14 cellular contexts compared by ENCODE assay signal in genomic region chr10:96046546-96046945, GRCh38. TPM values are rescaled to one million over a fixed set of nuclear protein-coding genes. Genes with fewer than 3 reads are reported as not detected.
A peak's percentile ranks its signal among the peaks of the same experiment; 100 is the strongest.
DNase-seq lines count a peak whose midpoint lies in the region; ATAC-seq and TF ChIP-seq lines count a peak whose summit lies in the region.
"Had no signal": no experiment of that assay in that cellular context is flagged by ENCODE, and none has a peak within 500 bp of the region (broad histone marks: within the 10 kb centered on the region; RNA-seq: fewer than 3 reads in every experiment).

No MANE protein-coding gene starts in this region.

- no peak overlapping the region for H3K27ac ChIP-seq in CD4-positive, alpha-beta memory T cell (ENCODE audit: low read depth, low read length)
- H3K27ac ChIP-seq in GM23338 (ENCODE audit: low read depth) (no peak overlapping the region), muscle layer of colon (ENCODE audit: low read depth, low read length) (peak overlapping the region; percentile 17), A673 (ENCODE audit: low read depth, low read length, poor library complexity, severe bottlenecking) (no peak overlapping the region), gastrocnemius medialis (no peak overlapping the region)

- CTCF ChIA-PET in CD4-positive, alpha-beta memory T cell (lab: Charles Lee; ENCODE audit: partially characterized antibody) = interaction anchor here (0.5 to 1.4 kb wide), 2 partner anchors 185 to 353 kb away, joined by 3 to 6 read pairs; partner anchors contain the start of gene TCTN3
- CTCF ChIA-PET in A673 (lab: Charles Lee) = no interaction called here

- no peaks in the 10 kb centered on the region for H3K9me3 ChIP-seq in CD4-positive, alpha-beta memory T cell (ENCODE audit: control insufficient read depth in 1 of 2, low read length in 2 of 2)
- H3K9me3 ChIP-seq in muscle layer of colon (ENCODE audit: low read length) = no peaks in the 10 kb centered on the region
- no peaks in the 10 kb centered on the region for H3K9me3 ChIP-seq in A673 (ENCODE audit: low read depth, low read length, poor library complexity, severe bottlenecking)
- H3K9me3 ChIP-seq in gastrocnemius medialis = no peaks in the 10 kb centered on the region
- H3K9me3 ChIP-seq: BE2C had no signal

- H3K9me3 Mint-ChIP-seq in CD4-positive, alpha-beta memory T cell = no peaks in the 10 kb centered on the region
- peaks cover 4% of the 10 kb centered on the region; the same call in 2 of the 3 replicates for H3K9me3 Mint-ChIP-seq in GM23338
- no peaks in the 10 kb centered on the region for H3K9me3 Mint-ChIP-seq in activated T-helper 17 cell treated with anti-CD3 and anti-CD28 coated beads, Interleukin-2, amount 50 U/mL, for 72 hours

- no TSS peak for BruUV-seq in A673 (replicated peaks; lab: Mats Ljungman, UMichigan)

- 0 out of 2 replicates have a peak overlapping the region, but pooled peaks have one; percentile 91 for H3K4me2 ChIP-seq in GM23338

- H3K4me3 Mint-ChIP-seq in CD4-positive, alpha-beta memory T cell = no peak overlapping the region
- no peak overlapping the region for H3K4me3 Mint-ChIP-seq in GM23338
- no peak overlapping the region for H3K4me3 Mint-ChIP-seq in activated T-helper 17 cell treated with anti-CD3 and anti-CD28 coated beads, Interleukin-2, amount 50 U/mL, for 72 hours

- no peak for TF ChIP-seq POLR2A in gastrocnemius medialis (IDR thresholded peaks at IDR 0.05)

- H3K79me2 ChIP-seq in GM23338 (replicated peaks; ENCODE audit: insufficient read depth) = peaks cover 77% of the 10 kb centered on the region

- peaks cover 34% of the 10 kb centered on the region for H4K20me1 ChIP-seq in GM23338 (replicated peaks; ENCODE audit: insufficient read depth)

- no peak overlapping the region for H2AFZ ChIP-seq in GM23338

- peaks cover 19% of the 10 kb centered on the region for H3K4me1 ChIP-seq in CD4-positive, alpha-beta memory T cell (ENCODE audit: insufficient read depth, low read length)
- 0 out of 2 replicates have a peak, but pooled peaks cover 13% of the 10 kb centered on the region for H3K4me1 ChIP-seq in GM23338 (ENCODE audit: insufficient read depth)
- peaks cover 13% of the 10 kb centered on the region for H3K4me1 ChIP-seq in muscle layer of colon (ENCODE audit: insufficient read depth, low read length)
- H3K4me1 ChIP-seq in A673 (ENCODE audit: insufficient read depth, low read length, poor library complexity, severe bottlenecking) = peaks cover 18% of the 10 kb centered on the region
- H3K4me1 ChIP-seq in gastrocnemius medialis = peaks cover 15 to 16% of the 10 kb centered on the region in 2 donors

- H3K36me3 ChIP-seq in CD4-positive, alpha-beta memory T cell (ENCODE audit: insufficient read depth, low read length) = no peaks in the 10 kb centered on the region
- H3K36me3 ChIP-seq in GM23338 (ENCODE audit: insufficient read depth) (peaks cover 8% of the 10 kb centered on the region; the same call in 1 of the 2 replicates), muscle layer of colon (ENCODE audit: insufficient read depth, low read length) (no peaks in the 10 kb centered on the region), A673 (ENCODE audit: insufficient read depth, low read length, poor library complexity, severe bottlenecking) (peaks cover 10% of the 10 kb centered on the region), gastrocnemius medialis (no peaks in the 10 kb centered on the region)

- no peak for TF ChIP-seq CTCF in GM23338 (conservative IDR thresholded peaks at IDR 0.05; ENCODE audit: low read depth in 2 of 2)
- no peak for TF ChIP-seq CTCF in A673 (conservative IDR thresholded peaks at IDR 0.05; ENCODE audit: low read depth, low read length)
- no peak for TF ChIP-seq CTCF in gastrocnemius medialis (IDR thresholded peaks at IDR 0.05 in 4 of 5, conservative IDR thresholded peaks at IDR 0.05 in 1 of 5)

- no peak overlapping the region for H3K4me3 ChIP-seq in CD4-positive, alpha-beta memory T cell (ENCODE audit: low read length in 2 of 2)
- H3K4me3 ChIP-seq in GM23338 (no peak overlapping the region), muscle layer of colon (ENCODE audit: low read depth in 1 of 2, low read length in 2 of 2) (no peak overlapping the region), A673 (ENCODE audit: low read depth, low read length, poor library complexity, severe bottlenecking) (no peak overlapping the region), gastrocnemius medialis (no peak overlapping the region)

- intact Hi-C loops in CD4-positive, alpha-beta memory T cell (cut with micrococcal nuclease) = no loop called here
- intact Hi-C loops in A673 (cut with micrococcal nuclease; ENCODE audit: unreplicated experiment) = no loop called here
- intact Hi-C loops in gastrocnemius medialis (cut with DNase I; ENCODE audit: low total_unique reads) = no loop called here

- POLR2A ChIA-PET in CD4-positive, alpha-beta memory T cell (lab: Charles Lee; ENCODE audit: partially characterized antibody) = interaction anchor here (1.2 kb wide), 1 partner anchor 83 kb away, joined by 7 read pairs; the partner anchor contains the start of gene ZNF518A
- POLR2A ChIA-PET in A673 (lab: Charles Lee; ENCODE audit: low non-redundant PET) = no interaction called here

- in situ Hi-C loops in gastrocnemius medialis (cut with MboI; ENCODE audit: low sequenced_read_pairs in 4 of 4) = loop anchor here in 2 of 4 donors (25.0 kb wide), 2 partner anchors 241 to 359 kb away; partner anchors contain the start of gene TCTN3 (in 2 of the 2)

- no peak overlapping the region for H3K9ac ChIP-seq in muscle layer of colon (ENCODE audit: low read length)

- no peaks in the 10 kb centered on the region for H3K27me3 Mint-ChIP-seq in CD4-positive, alpha-beta memory T cell
- peaks cover 3% of the 10 kb centered on the region for H3K27me3 Mint-ChIP-seq in GM23338 (ENCODE audit: insufficient read depth, low read depth, poor library complexity)
- H3K27me3 Mint-ChIP-seq in activated T-helper 17 cell treated with anti-CD3 and anti-CD28 coated beads, Interleukin-2, amount 50 U/mL, for 72 hours = no peaks in the 10 kb centered on the region

- H3K4me1 Mint-ChIP-seq in CD4-positive, alpha-beta memory T cell = peaks cover 28 to 56% (median 44%) of the 10 kb centered on the region in 4 donors
- H3K4me1 Mint-ChIP-seq in GM23338 = peaks cover 26% of the 10 kb centered on the region
- H3K4me1 Mint-ChIP-seq in activated T-helper 17 cell treated with anti-CD3 and anti-CD28 coated beads, Interleukin-2, amount 50 U/mL, for 72 hours = peaks cover 32% of the 10 kb centered on the region

- H3K36me3 Mint-ChIP-seq in CD4-positive, alpha-beta memory T cell = peaks cover 17 to 33% of the 10 kb centered on the region in 2 donors
- peaks cover 46% of the 10 kb centered on the region for H3K36me3 Mint-ChIP-seq in GM23338 (ENCODE audit: low read depth)
- peaks cover 67% of the 10 kb centered on the region for H3K36me3 Mint-ChIP-seq in activated T-helper 17 cell treated with anti-CD3 and anti-CD28 coated beads, Interleukin-2, amount 50 U/mL, for 72 hours (ENCODE audit: low read depth)

- H3F3A ChIP-seq in GM23338 (replicated peaks; ENCODE audit: low read depth) = no peaks in the 10 kb centered on the region

- no peaks in the 10 kb centered on the region for H3K9me2 ChIP-seq in GM23338 (ENCODE audit: insufficient read depth)

- no peak for ATAC-seq in GM23338
- no peak for ATAC-seq in activated T-helper 17 cell treated with anti-CD3 and anti-CD28 coated beads, Interleukin-2, amount 50 U/mL, for 72 hours (replicated peaks)
- ATAC-seq in gastrocnemius medialis = no peak
- ATAC-seq: SK-N-SH treated with all-trans-retinoic acid at 6 μM for 48 hours had no signal

- H3K27me3 ChIP-seq in CD4-positive, alpha-beta memory T cell (ENCODE audit: insufficient read depth, low read length) = no peaks in the 10 kb centered on the region
- H3K27me3 ChIP-seq in GM23338 (ENCODE audit: insufficient read depth) = peaks cover 13% of the 10 kb centered on the region
- no peaks in the 10 kb centered on the region for H3K27me3 ChIP-seq in muscle layer of colon (ENCODE audit: control insufficient read depth in 1 of 2, insufficient read depth in 2 of 2, low read length in 2 of 2)
- H3K27me3 ChIP-seq in A673 (replicated peaks; ENCODE audit: insufficient read depth, low read depth, low read length, poor library complexity) = no peaks in the 10 kb centered on the region
- no peaks in the 10 kb centered on the region for H3K27me3 ChIP-seq in gastrocnemius medialis
- H3K27me3 ChIP-seq: BE2C had no signal

- peak overlapping the region in 4 of 7 donors; percentile 1 to 32 (median 18) for H3K27ac Mint-ChIP-seq in CD4-positive, alpha-beta memory T cell
- no peak overlapping the region for H3K27ac Mint-ChIP-seq in GM23338
- peak overlapping the region; percentile 8 for H3K27ac Mint-ChIP-seq in activated T-helper 17 cell treated with anti-CD3 and anti-CD28 coated beads, Interleukin-2, amount 50 U/mL, for 72 hours

- DNase-seq in CD4-positive, alpha-beta memory T cell = no peak
- no peak for DNase-seq in GM23338 (ENCODE audit: low spot score)
- DNase-seq in NCI-H446 treated with DMSO at 0.1 percent for 48 hours (lab: John Stamatoyannopoulos, UW) = no peak
- no peak for DNase-seq in A673 (ENCODE audit: low spot score)
- DNase-seq in NCI-H1105 (lab: John Stamatoyannopoulos, UW) = no peak
- DNase-seq in gastrocnemius medialis = no peak
- DNase-seq: BE2C, HCEC 1CT, NCI-H1048, NCI-H748 treated with DMSO at 0.1 percent for 48 hours, SHP77 had no signal

TF ChIP-seq in GM23338, 12 proteins besides CTCF, POLR2A, EP300 and RAD21 (continues in another document):
- TF ChIP-seq JUNB (IDR thresholded peaks at IDR 0.05; ENCODE audit: unreplicated experiment) = no peak

RNA-seq across cellular contexts. Expression of gene CCNJ, which starts 3.2 kb away (rescaled TPM):
- total RNA-seq in CD4-positive, alpha-beta memory T cell = 1 to 10 TPM; 7.1 TPM
- 1 to 10 TPM in 1 of 2 donors, under 1 TPM in 1; 0.43 to 1.4 TPM for polyA plus RNA-seq in CD4-positive, alpha-beta memory T cell
- 29.6 and 31.6 TPM in 2 replicates for total RNA-seq in GM23338 (2014; rRNA removed; shearing (Covaris generic))
- 11.6 and 14.1 TPM in 2 replicates for polyA plus RNA-seq in GM23338 (2016; fragmentation: Nextera tagmentation; extraction: Ambion mirVana)
- 1 to 10 TPM; 3.7 to 7.9 TPM for total RNA-seq in activated T-helper 17 cell treated with anti-CD3 and anti-CD28 coated beads, Interleukin-2, amount 50 U/mL, for 72 hours
- total RNA-seq in A673 (2021) (22.0 and 25.6 TPM in 2 replicates), gastrocnemius medialis (1 to 10 TPM; 2.0 to 4.6 (median 3.2) TPM)
